Comparison of ENCODE assay signal across 8 cellular contexts in the genomic region with DNA sequence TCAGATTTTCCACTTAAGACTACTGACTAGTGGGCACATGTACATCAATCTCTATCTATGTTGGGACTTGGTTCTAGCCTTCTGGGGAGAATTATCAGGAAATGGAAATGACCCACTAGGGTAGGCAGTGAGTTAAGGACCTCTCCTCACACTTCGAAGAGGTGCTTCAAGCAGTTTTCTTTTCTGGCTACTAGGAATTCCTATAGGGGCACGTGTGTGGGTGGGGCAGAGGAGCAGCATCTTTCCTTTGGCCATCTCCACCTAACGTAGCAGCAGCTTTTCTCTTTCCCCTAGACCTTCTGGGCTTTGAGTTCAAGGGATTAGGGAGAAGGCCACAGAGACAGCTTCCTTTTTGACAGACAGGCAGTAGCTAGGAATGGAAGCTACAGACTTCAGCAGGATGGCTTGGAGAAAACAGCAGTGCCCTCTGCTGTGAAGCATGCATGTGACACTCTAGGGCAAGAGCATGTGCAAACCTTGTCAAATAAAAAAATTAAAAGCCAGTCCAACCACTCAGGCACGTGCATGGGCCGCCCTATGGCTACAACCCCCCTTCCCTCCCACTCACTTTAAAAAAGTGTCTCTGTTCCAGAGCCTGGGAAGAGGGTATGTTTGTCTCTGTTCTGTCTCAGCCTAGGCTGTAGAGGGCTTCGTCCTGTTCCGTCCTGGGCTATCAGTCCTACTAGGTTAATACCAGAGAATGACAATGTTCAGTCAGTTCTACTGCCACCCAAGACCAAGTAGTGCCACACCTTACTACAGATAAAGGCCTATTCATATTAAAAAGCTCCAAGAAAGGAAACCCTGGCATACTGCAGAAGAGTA. TPM values are rescaled to one million over a fixed set of nuclear protein-coding genes. Genes with fewer than 3 reads are reported as not detected.
DNase-seq lines count a peak whose midpoint lies in the region; ATAC-seq and TF ChIP-seq lines count a peak whose summit lies in the region.

No MANE protein-coding gene starts in this region.

- TF ChIP-seq CTCF in SK-N-SH (IDR thresholded peaks at IDR 0.05), result peak; percentile 63
- TF ChIP-seq CTCF in fibroblast of pulmonary artery (IDR thresholded peaks at IDR 0.05; ENCODE audit: low read length, missing control alignments), result peak; percentile 75
- TF ChIP-seq CTCF in parathyroid adenoma (IDR thresholded peaks at IDR 0.05), result peak; percentile 51
- TF ChIP-seq CTCF in spleen (IDR thresholded peaks at IDR 0.05 in 8 of 11, conservative IDR thresholded peaks at IDR 0.05 in 3 of 11), result peak in 4 of 11 experiments; percentile 12 to 32 (median 20)

- H3K4me1 ChIP-seq in SK-N-SH (ENCODE audit: control insufficient read depth in 1 of 2, insufficient read depth in 2 of 2, low read depth in 1 of 2, low read length in 1 of 2), result no peaks in the 10 kb centered on the region; a peak in 1 of 4 replicates
- H3K4me1 ChIP-seq in parathyroid adenoma, result no peaks in the 10 kb centered on the region
- H3K4me1 ChIP-seq in spleen, result peaks cover 0 to 6% (median 0%) of the 10 kb centered on the region in 6 donors

- no peaks in the 10 kb centered on the region for H3F3A ChIP-seq in SK-N-SH (replicated peaks; ENCODE audit: insufficient read depth)

- CTCF ChIA-PET in SK-N-SH (lab: Yijun Ruan, JAX), result interaction anchor here (0.6 to 6.7 kb wide), 32 partner anchors 8 to 202 kb away, joined by 3 to 125 read pairs (median 4); a partner anchor contains a TSS

- H3K27me3 ChIP-seq in SK-N-SH (ENCODE audit: insufficient read depth), result no peaks in the 10 kb centered on the region
- H3K27me3 ChIP-seq in parathyroid adenoma (ENCODE audit: control insufficient read depth, insufficient read depth, low read length), result no peaks in the 10 kb centered on the region
- no peaks in the 10 kb centered on the region for H3K27me3 ChIP-seq in spleen (replicated peaks in 1 of 7)

- H2AFZ ChIP-seq in SK-N-SH (ENCODE audit: low read depth), result no peak overlapping the region
- H2AFZ ChIP-seq in parathyroid adenoma, result no peak overlapping the region

- TF ChIP-seq RAD21 in SK-N-SH (IDR thresholded peaks at IDR 0.05; ENCODE audit: low read length), result peak; percentile 97

- no peak for TF ChIP-seq POLR2A in spleen (IDR thresholded peaks at IDR 0.05)

- peak; percentile 72 for DNase-seq in EH (ENCODE audit: low read depth)
- peak in 39 of 76 experiments; percentile 1 to 60 (median 23) for DNase-seq in HUDEP-2 (lab: John Stamatoyannopoulos, UW; ENCODE audit: unreplicated experiment in 76 of 76)
- peak; percentile 74 for DNase-seq in SK-N-SH
- DNase-seq in fibroblast of pulmonary artery (ENCODE audit: low read depth), result peak; percentile 80
- no peak for DNase-seq in activated effector memory CD4-positive, alpha-beta T cell treated with Interleukin-2 at 50 U/mL for 16 hours
- DNase-seq in spleen, result no peak

- H3K79me2 ChIP-seq in SK-N-SH (ENCODE audit: insufficient read depth) (no peaks in the 10 kb centered on the region), parathyroid adenoma (no peaks in the 10 kb centered on the region)

- H3K4me2 ChIP-seq in SK-N-SH, result no peak overlapping the region
- H3K4me2 ChIP-seq in parathyroid adenoma (ENCODE audit: low read length), result no peak overlapping the region

- 75% methylated on average over 7 of the region's 7 CpGs for WGBS in SK-N-SH (ENCODE audit: low lambda C conversion rate)
- WGBS in spleen, 5 donors, result 69 to 73% (median 71%) methylated on average over 7 of the region's 7 CpGs

- no peak for TF ChIP-seq EP300 in SK-N-SH (IDR thresholded peaks at IDR 0.05; ENCODE audit: borderline replicate concordance in 1 of 2, low read depth in 1 of 2, low read length in 1 of 2)

- no peak overlapping the region; a peak in 1 of 4 replicates for H3K4me3 ChIP-seq in SK-N-SH (ENCODE audit: low read depth in 2 of 2, low read length in 1 of 2)
- H3K4me3 ChIP-seq in fibroblast of pulmonary artery (replicated peaks; ENCODE audit: low read depth, low read length), result no peak overlapping the region
- H3K4me3 ChIP-seq in parathyroid adenoma (ENCODE audit: low read depth, low read length), result no peak overlapping the region
- H3K4me3 ChIP-seq in spleen, result no peak overlapping the region

- H3K36me3 ChIP-seq in SK-N-SH (replicated peaks in 1 of 2; ENCODE audit: control insufficient read depth in 1 of 2, insufficient read depth in 2 of 2, low read length in 1 of 2), result no peaks in the 10 kb centered on the region
- H3K36me3 ChIP-seq in parathyroid adenoma (ENCODE audit: control insufficient read depth, insufficient read depth, low read length), result no peaks in the 10 kb centered on the region
- peaks cover 0 to 27% (median 0%) of the 10 kb centered on the region in 6 donors for H3K36me3 ChIP-seq in spleen

- intact Hi-C loops in spleen (cut with DNase I; ENCODE audit: low total_unique reads), result no loop called here

- POLR2A ChIA-PET in SK-N-SH (lab: Yijun Ruan, JAX), result interaction anchor here (1.0 kb wide), 1 partner anchor 60 kb away, joined by 3 read pairs; no protein-coding TSS in a partner anchor

- ATAC-seq in HG02763 (IDR thresholded peaks at IDR 0.05; ENCODE audit: unreplicated experiment), result no peak

- no peaks in the 10 kb centered on the region for H4K20me1 ChIP-seq in SK-N-SH (ENCODE audit: insufficient read depth)

- no peaks in the 10 kb centered on the region for H3K9me2 ChIP-seq in SK-N-SH

- H3K9ac ChIP-seq in SK-N-SH (no peak overlapping the region), parathyroid adenoma (no peak overlapping the region)

- H3K9me3 ChIP-seq in SK-N-SH (no peaks in the 10 kb centered on the region), parathyroid adenoma (ENCODE audit: control insufficient read depth, low read length) (no peaks in the 10 kb centered on the region), spleen (no peaks in the 10 kb centered on the region)

- H3K27ac ChIP-seq in SK-N-SH (ENCODE audit: low read depth in 2 of 2, low read length in 1 of 2), result no peak overlapping the region
- H3K27ac ChIP-seq in parathyroid adenoma, result no peak overlapping the region
- no peak overlapping the region for H3K27ac ChIP-seq in spleen

TF ChIP-seq in SK-N-SH, 30 proteins besides CTCF, POLR2A, EP300 and RAD21 (continues in another document):
- TF ChIP-seq MEF2A (IDR thresholded peaks at IDR 0.05; ENCODE audit: borderline replicate concordance, low read depth), result no peak
- TF ChIP-seq, protein P1, sequence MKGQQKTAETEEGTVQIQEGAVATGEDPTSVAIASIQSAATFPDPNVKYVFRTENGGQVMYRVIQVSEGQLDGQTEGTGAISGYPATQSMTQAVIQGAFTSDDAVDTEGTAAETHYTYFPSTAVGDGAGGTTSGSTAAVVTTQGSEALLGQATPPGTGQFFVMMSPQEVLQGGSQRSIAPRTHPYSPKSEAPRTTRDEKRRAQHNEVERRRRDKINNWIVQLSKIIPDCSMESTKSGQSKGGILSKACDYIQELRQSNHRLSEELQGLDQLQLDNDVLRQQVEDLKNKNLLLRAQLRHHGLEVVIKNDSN (IDR thresholded peaks at IDR 0.05; ENCODE audit: borderline replicate concordance, low read depth), result no peak
- TF ChIP-seq YY1 (IDR thresholded peaks at IDR 0.05; ENCODE audit: low read depth), result no peak
- TF ChIP-seq, protein P2, sequence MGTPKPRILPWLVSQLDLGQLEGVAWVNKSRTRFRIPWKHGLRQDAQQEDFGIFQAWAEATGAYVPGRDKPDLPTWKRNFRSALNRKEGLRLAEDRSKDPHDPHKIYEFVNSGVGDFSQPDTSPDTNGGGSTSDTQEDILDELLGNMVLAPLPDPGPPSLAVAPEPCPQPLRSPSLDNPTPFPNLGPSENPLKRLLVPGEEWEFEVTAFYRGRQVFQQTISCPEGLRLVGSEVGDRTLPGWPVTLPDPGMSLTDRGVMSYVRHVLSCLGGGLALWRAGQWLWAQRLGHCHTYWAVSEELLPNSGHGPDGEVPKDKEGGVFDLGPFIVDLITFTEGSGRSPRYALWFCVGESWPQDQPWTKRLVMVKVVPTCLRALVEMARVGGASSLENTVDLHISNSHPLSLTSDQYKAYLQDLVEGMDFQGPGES (IDR thresholded peaks at IDR 0.05; ENCODE audit: low read depth, low read length), result no peak
- no peak for TF ChIP-seq GABPA (IDR thresholded peaks at IDR 0.05; ENCODE audit: low read depth)
- no peak for TF ChIP-seq NFIC (IDR thresholded peaks at IDR 0.05; ENCODE audit: borderline replicate concordance)
- TF ChIP-seq, protein P3, sequence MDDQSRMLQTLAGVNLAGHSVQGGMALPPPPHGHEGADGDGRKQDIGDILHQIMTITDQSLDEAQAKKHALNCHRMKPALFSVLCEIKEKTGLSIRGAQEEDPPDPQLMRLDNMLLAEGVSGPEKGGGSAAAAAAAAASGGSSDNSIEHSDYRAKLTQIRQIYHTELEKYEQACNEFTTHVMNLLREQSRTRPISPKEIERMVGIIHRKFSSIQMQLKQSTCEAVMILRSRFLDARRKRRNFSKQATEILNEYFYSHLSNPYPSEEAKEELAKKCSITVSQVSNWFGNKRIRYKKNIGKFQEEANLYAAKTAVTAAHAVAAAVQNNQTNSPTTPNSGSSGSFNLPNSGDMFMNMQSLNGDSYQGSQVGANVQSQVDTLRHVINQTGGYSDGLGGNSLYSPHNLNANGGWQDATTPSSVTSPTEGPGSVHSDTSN (IDR thresholded peaks at IDR 0.05), result peak; percentile 40; the same call in 1 of the 2 replicates
- no peak for TF ChIP-seq EZH2phosphoT487 (IDR thresholded peaks at IDR 0.05; ENCODE audit: borderline replicate concordance, low read depth)
- TF ChIP-seq CHD2 (IDR thresholded peaks at IDR 0.05; ENCODE audit: low read length, partially characterized antibody), result peak; percentile 19
- no peak for TF ChIP-seq NRF1 (IDR thresholded peaks at IDR 0.05; ENCODE audit: low read depth, low read length)
- no peak for TF ChIP-seq FOSL2 (IDR thresholded peaks at IDR 0.05; ENCODE audit: borderline replicate concordance, low read depth)
- TF ChIP-seq RCOR1 (IDR thresholded peaks at IDR 0.05; ENCODE audit: low read length), result 0 out of 2 replicates have a peak, but pooled peaks have one; percentile 3
- no peak for TF ChIP-seq JUND (IDR thresholded peaks at IDR 0.05)
- TF ChIP-seq RXRA (IDR thresholded peaks at IDR 0.05; ENCODE audit: borderline replicate concordance, low read depth), result no peak

RNA-seq across cellular contexts. Expression of a gene that starts 8.7 kb away (rescaled TPM):
- polyA plus RNA-seq in SK-N-SH (2012; rRNA removed), result 0.11 and 0.15 TPM in 2 replicates
- polyA plus RNA-seq in SK-N-SH (2012; cell fraction: cytosol; rRNA removed), result 0.04 and 0.17 TPM in 2 replicates
- 0.06 TPM in 1 of 2 replicates, not detected in the other for polyA plus RNA-seq in SK-N-SH (2012; cell fraction: nucleus; rRNA removed)
- not detected for total RNA-seq in spleen
- polyA plus RNA-seq in spleen, result 1 to 10 TPM in 1 of 3 donors, under 1 TPM in 1, not detected in 1; 0.14 to 1.2 TPM

RNA-seq across cellular contexts. Expression of a gene that starts 48.5 kb away (rescaled TPM):
- 4.9 and 5.2 TPM in 2 replicates for polyA plus RNA-seq in SK-N-SH (2012; rRNA removed)
- 4.8 and 5.8 TPM in 2 replicates for polyA plus RNA-seq in SK-N-SH (2012; cell fraction: cytosol; rRNA removed)
- 3.9 and 5.3 TPM in 2 replicates for polyA plus RNA-seq in SK-N-SH (2012; cell fraction: nucleus; rRNA removed)
- total RNA-seq in spleen, result 1 to 10 TPM in 3 of 7 donors, under 1 TPM in 4; 0.25 to 6.0 (median 0.89) TPM
- 1 to 10 TPM in 1 of 3 donors, under 1 TPM in 2; 0.37 to 2.0 (median 0.77) TPM for polyA plus RNA-seq in spleen

RNA-seq across cellular contexts. Expression of a gene that starts 54.9 kb away (rescaled TPM):
- polyA plus RNA-seq in SK-N-SH (2012; rRNA removed), result 14.5 and 18.7 TPM in 2 replicates
- polyA plus RNA-seq in SK-N-SH (2012; cell fraction: cytosol; rRNA removed), result 9.8 and 13.4 TPM in 2 replicates
- 16.3 and 25.6 TPM in 2 replicates for polyA plus RNA-seq in SK-N-SH (2012; cell fraction: nucleus; rRNA removed)
- 10 to 100 TPM; 28.8 to 42.0 (median 33.7) TPM for total RNA-seq in spleen
- polyA plus RNA-seq in spleen, result 10 to 100 TPM in 1 of 3 donors, 1 to 10 TPM in 2; 6.8 to 11.7 (median 7.7) TPM

Comparison
In these comparisons a context has a peak if more than half of its experiments do, and no peak if none do; other contexts are left out.
1. DNase-seq: peak in EH (single experiment), HUDEP-2 (39 of 76), SK-N-SH (single experiment) and fibroblast of pulmonary artery (single experiment); none in activated effector memory CD4-positive, alpha-beta T cell treated with Interleukin-2 at 50 U/mL for 16 hours (single experiment) and spleen (single experiment).